Comparison of ENCODE assay signal across 16 cellular contexts in the genomic region with DNA sequence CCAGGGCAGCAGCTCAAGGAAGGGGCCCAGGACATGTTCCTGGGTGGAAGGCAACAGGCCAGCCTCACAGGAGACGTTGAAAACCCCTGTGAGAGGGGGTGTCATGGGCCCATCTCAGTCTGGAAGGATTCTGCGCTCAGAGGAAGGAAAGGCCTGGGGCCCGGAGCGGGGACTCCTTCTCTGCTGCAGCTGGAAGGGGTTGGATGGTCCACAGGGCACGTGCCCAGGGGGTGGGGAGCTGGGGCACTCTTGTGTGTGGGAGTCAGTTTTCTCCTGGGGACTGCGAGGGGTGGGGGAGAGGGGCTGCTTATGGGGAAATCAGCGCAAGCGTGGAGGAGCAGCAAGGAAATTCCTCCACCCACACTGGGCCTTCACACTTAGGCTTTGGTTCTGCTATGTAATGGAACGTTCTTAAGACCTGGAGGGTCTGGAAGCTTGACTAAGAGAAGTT. TPM values are rescaled to one million over a fixed set of nuclear protein-coding genes. Genes with fewer than 3 reads are reported as not detected.
DNase-seq lines count a peak whose midpoint lies in the region; ATAC-seq, FAIRE-seq and TF ChIP-seq lines count a peak whose summit lies in the region.
"Had no signal": no experiment of that assay in that cellular context is flagged by ENCODE, and none has a peak within 500 bp of the region (broad histone marks: within the 10 kb centered on the region; RNA-seq: fewer than 3 reads in every experiment).

No MANE protein-coding gene starts in this region.

- intact Hi-C loops in heart left ventricle (cut with DNase I), result loop anchor here in 1 of 10 donors (10.0 kb wide), 1 partner anchor 268 kb away; the partner anchor contains the start of gene MRPL36
- intact Hi-C loops in heart right ventricle (cut with DNase I), result no loop called here
- intact Hi-C loops in adrenal gland (cut with DNase I), result no loop called here
- intact Hi-C loops in upper lobe of right lung (cut with DNase I), result no loop called here

- H3K9me3 ChIP-seq in heart left ventricle, result no peaks in the 10 kb centered on the region
- H3K9me3 ChIP-seq in heart right ventricle, result no peaks in the 10 kb centered on the region
- H3K9me3 ChIP-seq in adrenal gland (replicated peaks in 1 of 3), result no peaks in the 10 kb centered on the region
- H3K9me3 ChIP-seq in upper lobe of right lung, result no peaks in the 10 kb centered on the region

- H3K27ac ChIP-seq in heart left ventricle (no peak overlapping the region), heart right ventricle (no peak overlapping the region), adrenal gland (no peak overlapping the region), upper lobe of right lung (no peak overlapping the region)
- H3K27ac ChIP-seq: epithelial cell of prostate had no signal

- H3K27ac Mint-ChIP-seq in naive B cell, result peak overlapping the region in 5 of 6 donors; percentile 27 to 78 (median 55)
- no peak overlapping the region for H3K27ac Mint-ChIP-seq in activated CD4-positive, alpha-beta T cell treated with anti-CD3 and anti-CD28 coated beads, Interleukin-2, amount 10 ng/mL, durations not matched to agents 7 days and 5 days

- peak in 3 of 5 donors; percentile 3 to 13 (median 6) for DNase-seq in heart left ventricle
- no peak for DNase-seq in heart right ventricle
- DNase-seq in adrenal gland, result peak in 6 of 7 donors; percentile 4 to 35 (median 11)
- no peak for DNase-seq in naive B cell
- DNase-seq in upper lobe of right lung, result peak; percentile 52
- no peak for DNase-seq in GM19239 (ENCODE audit: insufficient read length, low spot score)
- no peak for DNase-seq in T-helper 1 cell
- DNase-seq in activated CD4-positive, alpha-beta T cell treated with anti-CD3 and anti-CD28 coated beads, Interleukin-2, amount 10 ng/mL, durations not matched to agents 7 days and 5 days, result no peak
- DNase-seq: activated naive CD4-positive, alpha-beta T cell treated with Interleukin-2 at 50 U/mL for 16 hours; DMS 273 treated with DMSO at 0.1 percent for 48 hours; NCI-H1694 treated with DMSO at 0.1 percent for 48 hours; RPMI8226; T-helper 2 cell had no signal

- POLR2A ChIA-PET in activated CD4-positive, alpha-beta T cell treated with anti-CD3 and anti-CD28 coated beads, Interleukin-2, amount 10 ng/mL, durations not matched to agents 7 days and 5 days (lab: Charles Lee), result no interaction called here

- TF ChIP-seq POLR2A in heart left ventricle (IDR thresholded peaks at IDR 0.05) (no peak), adrenal gland (IDR thresholded peaks at IDR 0.05) (no peak)

- H3K4me3 Mint-ChIP-seq in naive B cell, result peak overlapping the region in 3 of 8 donors; percentile 18 to 59 (median 41)
- H3K4me3 Mint-ChIP-seq in activated CD4-positive, alpha-beta T cell treated with anti-CD3 and anti-CD28 coated beads, Interleukin-2, amount 10 ng/mL, durations not matched to agents 7 days and 5 days, result no peak overlapping the region
- H3K4me3 Mint-ChIP-seq: natural killer cell had no signal

- no peaks in the 10 kb centered on the region for H3K36me3 ChIP-seq in heart left ventricle
- H3K36me3 ChIP-seq in heart right ventricle, result peaks cover 0 to under 1% (median 0%) of the 10 kb centered on the region in 9 donors
- H3K36me3 ChIP-seq in adrenal gland (replicated peaks in 1 of 2), result no peaks in the 10 kb centered on the region
- no peaks in the 10 kb centered on the region for H3K36me3 ChIP-seq in upper lobe of right lung

- no peak for FAIRE-seq in GM19239 (lab: Jason Lieb, UNC)
- FAIRE-seq: bronchial epithelial cell had no signal

- TF ChIP-seq CTCF in heart left ventricle (IDR thresholded peaks at IDR 0.05), result no peak
- no peak for TF ChIP-seq CTCF in heart right ventricle (IDR thresholded peaks at IDR 0.05)
- TF ChIP-seq CTCF in adrenal gland (IDR thresholded peaks at IDR 0.05), result no peak
- TF ChIP-seq CTCF in upper lobe of right lung (IDR thresholded peaks at IDR 0.05), result no peak

- no peaks in the 10 kb centered on the region for H3K27me3 ChIP-seq in heart left ventricle
- no peaks in the 10 kb centered on the region for H3K27me3 ChIP-seq in heart right ventricle
- no peaks in the 10 kb centered on the region for H3K27me3 ChIP-seq in adrenal gland
- no peaks in the 10 kb centered on the region for H3K27me3 ChIP-seq in upper lobe of right lung

- peaks cover 29 to 41% (median 40%) of the 10 kb centered on the region in 3 donors for H3K4me1 Mint-ChIP-seq in naive B cell
- H3K4me1 Mint-ChIP-seq in activated CD4-positive, alpha-beta T cell treated with anti-CD3 and anti-CD28 coated beads, Interleukin-2, amount 10 ng/mL, durations not matched to agents 7 days and 5 days, result peaks cover 10% of the 10 kb centered on the region

- CTCF ChIA-PET in activated CD4-positive, alpha-beta T cell treated with anti-CD3 and anti-CD28 coated beads, Interleukin-2, amount 10 ng/mL, durations not matched to agents 7 days and 5 days (lab: Charles Lee), result interaction anchor here (0.8 kb wide), 1 partner anchor 211 kb away, joined by 3 read pairs; no protein-coding TSS in a partner anchor

- ATAC-seq in heart left ventricle, result no peak
- no peak for ATAC-seq in heart right ventricle
- no peak for ATAC-seq in naive B cell (ENCODE audit: low read depth in 2 of 2)
- no peak for ATAC-seq in upper lobe of right lung
- ATAC-seq: natural killer cell had no signal

- no peak overlapping the region for H3K4me3 ChIP-seq in heart left ventricle
- no peak overlapping the region for H3K4me3 ChIP-seq in heart right ventricle
- H3K4me3 ChIP-seq in adrenal gland, result no peak overlapping the region
- no peak overlapping the region for H3K4me3 ChIP-seq in upper lobe of right lung

- H3K27me3 Mint-ChIP-seq in naive B cell, result no peaks in the 10 kb centered on the region
- peaks cover 8% of the 10 kb centered on the region for H3K27me3 Mint-ChIP-seq in activated CD4-positive, alpha-beta T cell treated with anti-CD3 and anti-CD28 coated beads, Interleukin-2, amount 10 ng/mL, durations not matched to agents 7 days and 5 days

- WGBS in heart left ventricle, 4 donors, result 84 to 93% (median 85%) methylated on average over 8 to 9 of the region's 9 CpGs
- 80 to 83% methylated on average over 9 of the region's 9 CpGs for WGBS in heart right ventricle, 2 donors
- 80 to 89% (median 87%) methylated on average over 9 of the region's 9 CpGs for WGBS in adrenal gland, 4 donors

- no peaks in the 10 kb centered on the region for H3K36me3 Mint-ChIP-seq in naive B cell
- peaks cover 6% of the 10 kb centered on the region for H3K36me3 Mint-ChIP-seq in activated CD4-positive, alpha-beta T cell treated with anti-CD3 and anti-CD28 coated beads, Interleukin-2, amount 10 ng/mL, durations not matched to agents 7 days and 5 days (ENCODE audit: low read depth)
- H3K36me3 Mint-ChIP-seq: natural killer cell had no signal

- H3K9me3 Mint-ChIP-seq in naive B cell, result no peaks in the 10 kb centered on the region
- H3K9me3 Mint-ChIP-seq in activated CD4-positive, alpha-beta T cell treated with anti-CD3 and anti-CD28 coated beads, Interleukin-2, amount 10 ng/mL, durations not matched to agents 7 days and 5 days, result no peaks in the 10 kb centered on the region
- H3K9me3 Mint-ChIP-seq: natural killer cell had no signal

- H3K4me1 ChIP-seq in heart left ventricle (peaks cover 0 to 21% (median 16%) of the 10 kb centered on the region in 12 donors), heart right ventricle (peaks cover 4 to 20% (median 16%) of the 10 kb centered on the region in 9 donors), adrenal gland (replicated peaks in 1 of 2) (peaks cover 9 to 18% of the 10 kb centered on the region in 2 donors), upper lobe of right lung (peaks cover 15% of the 10 kb centered on the region)

RNA-seq across cellular contexts. Expression of gene LPCAT1, which starts 2.9 kb away (rescaled TPM):
- total RNA-seq in heart left ventricle (10 to 100 TPM in 4 of 9 donors, 1 to 10 TPM in 5; 8.2 to 30.6 (median 9.9) TPM), heart right ventricle (10 to 100 TPM in 3 of 10 donors, 1 to 10 TPM in 7; 5.6 to 25.5 (median 8.9) TPM), adrenal gland (10 to 100 TPM; 33.9 to 59.1 (median 43.4) TPM), upper lobe of right lung (690 TPM)
- polyA plus RNA-seq in heart left ventricle (10 to 100 TPM in 1 of 2 donors, 1 to 10 TPM in 1; 9.6 to 21.9 TPM), heart right ventricle (10 to 100 TPM; 14.8 to 23.8 TPM), adrenal gland (10 to 100 TPM; 23.2 to 45.3 (median 42.8) TPM), naive B cell (ENCODE audit: low read depth in 6 of 6) (10 to 100 TPM; 19.5 to 63.3 (median 52.7) TPM)
- total RNA-seq in activated CD4-positive, alpha-beta T cell treated with anti-CD3 and anti-CD28 coated beads, Interleukin-2, amount 10 ng/mL, durations not matched to agents 7 days and 5 days, result 10 to 100 TPM; 69.5 to 77.0 TPM

Comparison
In these comparisons a context has a peak if more than half of its experiments do, and no peak if none do; other contexts are left out.
1. DNase-seq: peak in heart left ventricle (3 of 5), adrenal gland (6 of 7) and upper lobe of right lung (single experiment); none in heart right ventricle (0 of 2), naive B cell (single experiment), GM19239 (single experiment), T-helper 1 cell (0 of 5) and activated CD4-positive, alpha-beta T cell treated with anti-CD3 and anti-CD28 coated beads, Interleukin-2, amount 10 ng/mL, durations not matched to agents 7 days and 5 days (single experiment).